In genomic region chr11:86459682-86460460, GRCh38 we compare ENCODE assay signal across 10 cellular contexts.
DNase-seq lines count a peak whose midpoint lies in the region; ATAC-seq and TF ChIP-seq lines count a peak whose summit lies in the region.
"Had no signal": no experiment of that assay in that cellular context is flagged by ENCODE, and none has a peak within 500 bp of the region (broad histone marks: within the 10 kb centered on the region; RNA-seq: fewer than 3 reads in every experiment).

No MANE protein-coding gene starts in this region.

- TF ChIP-seq CTCF in vagina (IDR thresholded peaks at IDR 0.05): no peak
- no peak for TF ChIP-seq CTCF in GM10248 (IDR thresholded peaks at IDR 0.05; ENCODE audit: control extremely low read depth, extremely low read depth, low read depth, missing control alignments)

- TF ChIP-seq POLR2A in vagina (IDR thresholded peaks at IDR 0.05): no peak

- peak overlapping the region; percentile 75 for H3K27ac ChIP-seq in vagina

- DNase-seq in SIG-M5 treated with dmso at 0.1 percent for 504 hours (lab: John Stamatoyannopoulos, UW; ENCODE audit: unreplicated experiment): peak; percentile 28
- no peak for DNase-seq in SIG-M5 (lab: John Stamatoyannopoulos, UW)
- peak; percentile 90 for DNase-seq in brain pericyte (ENCODE audit: low read depth, low spot score)
- peak; percentile 33 for DNase-seq in left kidney (ENCODE audit: low read depth, low spot score)
- no peak for DNase-seq in vagina (ENCODE audit: extremely low spot score in 2 of 2)
- DNase-seq in GM10248 (ENCODE audit: extremely low spot score): no peak
- DNase-seq: AML-193 had no signal

- CTCF ChIA-PET in GM10248 (lab: Yijun Ruan, JAX): interaction anchor here (0.7 to 2.3 kb wide), 3 partner anchors 10 to 353 kb away, joined by 3 to 14 read pairs (median 4); no protein-coding TSS in a partner anchor

- no peak overlapping the region for H3K4me3 ChIP-seq in vagina
- H3K4me3 ChIP-seq: tibial nerve had no signal

- H3K27me3 ChIP-seq in vagina: no peaks in the 10 kb centered on the region
- H3K27me3 ChIP-seq: tibial nerve had no signal

- intact Hi-C loops in vagina (cut with DNase I): loop anchor here (5.0 kb wide), 2 partner anchors 147 to 357 kb away; no protein-coding TSS in a partner anchor

- POLR2A ChIA-PET in GM10248 (lab: Yijun Ruan, JAX): no interaction called here

- H3K36me3 ChIP-seq in vagina: peaks cover 0 to 5% of the 10 kb centered on the region in 2 donors

- H3K9me3 ChIP-seq in vagina: no peaks in the 10 kb centered on the region
- H3K9me3 ChIP-seq: tibial nerve had no signal

- ATAC-seq in HG03095 (IDR thresholded peaks at IDR 0.05; ENCODE audit: unreplicated experiment): no peak
- ATAC-seq in HG02885 (IDR thresholded peaks at IDR 0.05; ENCODE audit: poor library complexity, unreplicated experiment): no peak

- peaks cover 44% of the 10 kb centered on the region for H3K4me1 ChIP-seq in vagina

Comparison
In these comparisons a context has a peak if more than half of its experiments do, and no peak if none do; other contexts are left out.
1. DNase-seq: peak in SIG-M5 treated with dmso at 0.1 percent for 504 hours (single experiment), brain pericyte (single experiment) and left kidney (single experiment); none in SIG-M5 (single experiment), vagina (0 of 2) and GM10248 (single experiment).